ENCODE assay signal across 14 cellular contexts in the genomic region with DNA sequence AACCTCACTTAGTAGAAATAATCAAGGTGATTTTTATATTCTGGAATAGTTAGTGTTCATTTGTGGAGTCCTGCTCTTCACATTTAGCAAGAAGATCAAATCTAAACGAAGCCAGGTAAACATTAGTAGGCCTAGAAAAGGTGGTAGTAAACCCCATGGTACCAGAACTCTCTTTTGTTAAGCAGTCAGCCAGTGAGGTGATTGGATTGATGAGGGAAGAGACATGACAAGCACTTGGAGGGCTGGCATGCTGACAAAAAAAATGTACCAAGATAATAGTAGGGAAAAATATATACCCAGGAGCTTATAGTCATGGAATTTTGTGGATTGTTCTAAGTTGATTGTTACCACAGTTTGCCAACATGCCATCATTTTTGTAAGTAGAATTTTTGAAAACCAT.
DNase-seq lines count a peak whose midpoint lies in the region; ATAC-seq and TF ChIP-seq lines count a peak whose summit lies in the region.
"Had no signal": no experiment of that assay in that cellular context is flagged by ENCODE, and none has a peak within 500 bp of the region (broad histone marks: within the 10 kb centered on the region; RNA-seq: fewer than 3 reads in every experiment).

No MANE protein-coding gene starts in this region.

- WGBS in HUES64 = 64% methylated on average over 1 of the region's 1 CpG
- no CpG with 5 or more reads among the region's 1 CpG for WGBS in mesodermal cell (ENCODE audit: insufficient coverage in 2 of 2), 2 experiments

- TF ChIP-seq CTCF in astrocyte of the spinal cord (IDR thresholded peaks at IDR 0.05; ENCODE audit: low read depth, low read length) (no peak), colonic mucosa (IDR thresholded peaks at IDR 0.05) (no peak)

- H3K9ac ChIP-seq in HUES64 (ENCODE audit: low read depth, low read length) (peak overlapping the region; percentile 46; the same call in 1 of the 2 replicates), colonic mucosa (ENCODE audit: low read depth in 2 of 2, low read length in 2 of 2) (no peak overlapping the region)
- H3K9ac ChIP-seq: BLaER1 had no signal

- H3K4me1 ChIP-seq in HUES64 (ENCODE audit: insufficient read depth, low read length) (peaks cover 43% of the 10 kb centered on the region), mesodermal cell (ENCODE audit: control insufficient read depth, insufficient read depth, low read length, poor library complexity, severe bottlenecking) (peaks cover 29% of the 10 kb centered on the region), colonic mucosa (no peaks in the 10 kb centered on the region)
- H3K4me1 ChIP-seq: BLaER1 had no signal

- in situ Hi-C loops in ACHN (cut with HindIII; ENCODE audit: low pct_ligation_motif_present, low pct_unique_long_range_greater_than_20kb, low sequenced_read_pairs) (no loop called here), astrocyte of the spinal cord (cut with HindIII; ENCODE audit: low sequenced_read_pairs) (no loop called here)

- intact Hi-C loops in colonic mucosa (cut with DNase I) = no loop called here

- H3K9me3 ChIP-seq in HUES64 (ENCODE audit: insufficient read depth, low read depth, low read length) (no peaks in the 10 kb centered on the region), mesodermal cell (ENCODE audit: control insufficient read depth, low read length) (no peaks in the 10 kb centered on the region), colonic mucosa (no peaks in the 10 kb centered on the region)
- H3K9me3 ChIP-seq: BLaER1 had no signal

- H3K36me3 ChIP-seq in HUES64 (ENCODE audit: insufficient read depth, low read length) (no peaks in the 10 kb centered on the region), mesodermal cell (ENCODE audit: control insufficient read depth, insufficient read depth, low read length) (no peaks in the 10 kb centered on the region), colonic mucosa (no peaks in the 10 kb centered on the region)
- H3K36me3 ChIP-seq: BLaER1 had no signal

- no peak for ATAC-seq in GM21737 (IDR thresholded peaks at IDR 0.05; ENCODE audit: unreplicated experiment)
- ATAC-seq: activated CD8-positive, alpha-beta memory T cell treated with anti-CD3 and anti-CD28 coated beads, Interleukin-2, amount 10 ng/mL, durations not matched to agents 7 days and 5 days; activated naive CD4-positive, alpha-beta T cell treated with anti-CD3 and anti-CD28 coated beads, Interleukin-2, amount 50 U/mL, for 72 hours; Right ventricle myocardium inferior; stimulated activated naive CD8-positive, alpha-beta T cell treated with anti-CD3 and anti-CD28 coated beads, Interleukin-15, amount 100 ng/mL, for 72 hours had no signal

- H3K4me3 ChIP-seq in HUES64 (ENCODE audit: low read length) = no peak overlapping the region
- H3K4me3 ChIP-seq in astrocyte of the spinal cord (ENCODE audit: low read depth, low read length) = no peak overlapping the region
- no peak overlapping the region for H3K4me3 ChIP-seq in mesodermal cell (ENCODE audit: extremely low read depth, insufficient read depth, low read length, poor library complexity, severe bottlenecking)
- no peak overlapping the region for H3K4me3 ChIP-seq in colonic mucosa
- H3K4me3 ChIP-seq: BLaER1 had no signal

- DNase-seq in ACHN = peak; percentile 36
- DNase-seq in astrocyte of the spinal cord (ENCODE audit: low read depth, low spot score) = peak; percentile 8
- DNase-seq in activated gamma-delta T cell (lab: John Stamatoyannopoulos, UW) = no peak
- no peak for DNase-seq in colonic mucosa
- DNase-seq in stimulated activated CD4-positive, alpha-beta T cell treated with anti-CD3 and anti-CD28 coated beads, Interleukin-1b, Interleukin-23, amount 100 ng/mL, for 48 hours = no peak
- DNase-seq: activated CD8-positive, alpha-beta memory T cell treated with anti-CD3 and anti-CD28 coated beads, Interleukin-2, amount 10 ng/mL, durations not matched to agents 7 days and 5 days; H7; stimulated activated naive CD8-positive, alpha-beta T cell treated with anti-CD3 and anti-CD28 coated beads, Interleukin-15, amount 100 ng/mL, for 72 hours had no signal

- peak overlapping the region; percentile 81 for H3K27ac ChIP-seq in HUES64 (ENCODE audit: low read depth, low read length)
- peak overlapping the region; percentile 90 for H3K27ac ChIP-seq in mesodermal cell (ENCODE audit: low read depth, low read length, severe bottlenecking)
- no peak overlapping the region for H3K27ac ChIP-seq in colonic mucosa
- H3K27ac ChIP-seq: BLaER1 had no signal

- H3K27me3 ChIP-seq in HUES64 (ENCODE audit: insufficient read depth, low read length) (no peaks in the 10 kb centered on the region), colonic mucosa (no peaks in the 10 kb centered on the region)
- H3K27me3 ChIP-seq: BLaER1 had no signal

Comparison
In these comparisons a context has a peak if more than half of its experiments do, and no peak if none do; other contexts are left out.
1. DNase-seq: peak in ACHN (single experiment) and astrocyte of the spinal cord (single experiment); none in activated gamma-delta T cell (single experiment), colonic mucosa (single experiment) and stimulated activated CD4-positive, alpha-beta T cell treated with anti-CD3 and anti-CD28 coated beads, Interleukin-1b, Interleukin-23, amount 100 ng/mL, for 48 hours (single experiment).